30 cellular contexts compared by ENCODE assay signal in genomic region chr1:116408193-116408592, GRCh38.
"Had no signal": no experiment of that assay in that cellular context is flagged by ENCODE, and none has a peak within 500 bp of the region (broad histone marks: within the 10 kb centered on the region; RNA-seq: fewer than 3 reads in every experiment).

No MANE protein-coding gene starts in this region.

- H3K36me3 ChIP-seq: ovary, prostate gland had no signal

- H3K4me1 Mint-ChIP-seq: stimulated activated memory B cell treated with anti-CD40 and anti-IgM and Interleukin-4, amounts not matched to agents 10 μg/mL and 1 μg/mL and 100 μg/mL, for 72 hours had no signal

- H3K27ac ChIP-seq: coronary artery, esophagus muscularis mucosa, foreskin keratinocyte, ovary, prostate gland, sigmoid colon, tibial artery, VCaP had no signal

- FAIRE-seq: endothelial cell of umbilical vein, small intestine, TTC549 had no signal

- H3K9me3 Mint-ChIP-seq: activated CD4-positive, alpha-beta memory T cell treated with anti-CD3 and anti-CD28 coated beads for 36 hours; activated CD4-positive, alpha-beta T cell treated with anti-CD3 and anti-CD28 coated beads, Interleukin-2, amount 10 ng/mL, durations not matched to agents 24 days and 14 days; activated naive CD4-positive, alpha-beta T cell treated with anti-CD3 and anti-CD28 coated beads, Interleukin-2, amount 50 U/mL, for 72 hours; activated T-cell treated with anti-CD3 and anti-CD28 coated beads, Interleukin-2, amount 50 U/mL, for 72 hours; effector memory CD8-positive, alpha-beta T cell; mesothelial cell of epicardium; naive thymus-derived CD4-positive, alpha-beta T cell; stimulated activated memory B cell treated with anti-CD40 and anti-IgM and Interleukin-4, amounts not matched to agents 10 μg/mL and 1 μg/mL and 100 μg/mL, for 72 hours; T-helper 1 cell treated with Interleukin-12 subunit alpha and Interleukin-12 subunit beta and Interleukin-4 antibody, amounts not matched to agents 30 μg/mL and 1 μg/mL, for 36 hours had no signal

- H3K4me3 ChIP-seq: adrenal gland, body of pancreas, coronary artery, esophagus muscularis mucosa, ovary, prostate gland, sigmoid colon, suprapubic skin, tibial artery had no signal

- H3K27ac Mint-ChIP-seq: activated CD4-positive, alpha-beta memory T cell treated with anti-CD3 and anti-CD28 coated beads for 36 hours; activated CD4-positive, alpha-beta T cell treated with anti-CD3 and anti-CD28 coated beads, Interleukin-2, amount 10 ng/mL, durations not matched to agents 24 days and 14 days; activated T-cell treated with anti-CD3 and anti-CD28 coated beads, Interleukin-2, amount 50 U/mL, for 72 hours; mesothelial cell of epicardium; T-helper 1 cell treated with Interleukin-12 subunit alpha and Interleukin-12 subunit beta and Interleukin-4 antibody, amounts not matched to agents 30 μg/mL and 1 μg/mL, for 36 hours had no signal

- H3K27me3 ChIP-seq: adrenal gland, body of pancreas, esophagus muscularis mucosa, foreskin keratinocyte, ovary, sigmoid colon, suprapubic skin, tibial artery had no signal

- H3K4me3 Mint-ChIP-seq: activated CD4-positive, alpha-beta memory T cell treated with anti-CD3 and anti-CD28 coated beads for 36 hours; activated CD4-positive, alpha-beta T cell treated with anti-CD3 and anti-CD28 coated beads, Interleukin-2, amount 10 ng/mL, durations not matched to agents 24 days and 14 days; activated T-cell treated with anti-CD3 and anti-CD28 coated beads, Interleukin-2, amount 50 U/mL, for 72 hours; effector memory CD8-positive, alpha-beta T cell; mesothelial cell of epicardium; naive thymus-derived CD4-positive, alpha-beta T cell; stimulated activated memory B cell treated with anti-CD40 and anti-IgM and Interleukin-4, amounts not matched to agents 10 μg/mL and 1 μg/mL and 100 μg/mL, for 72 hours; T-helper 1 cell treated with Interleukin-12 subunit alpha and Interleukin-12 subunit beta and Interleukin-4 antibody, amounts not matched to agents 30 μg/mL and 1 μg/mL, for 36 hours had no signal

- H3K27me3 Mint-ChIP-seq: activated CD4-positive, alpha-beta memory T cell treated with anti-CD3 and anti-CD28 coated beads for 36 hours; activated CD4-positive, alpha-beta T cell treated with anti-CD3 and anti-CD28 coated beads, Interleukin-2, amount 10 ng/mL, durations not matched to agents 24 days and 14 days; effector memory CD8-positive, alpha-beta T cell; naive thymus-derived CD4-positive, alpha-beta T cell; stimulated activated memory B cell treated with anti-CD40 and anti-IgM and Interleukin-4, amounts not matched to agents 10 μg/mL and 1 μg/mL and 100 μg/mL, for 72 hours had no signal

- H3K9me3 ChIP-seq: adrenal gland, body of pancreas, esophagus muscularis mucosa, ovary, prostate gland, sigmoid colon, suprapubic skin, tibial artery had no signal

- H3K4me1 ChIP-seq: adrenal gland, prostate gland, sigmoid colon, tibial artery had no signal

- ATAC-seq: activated naive CD4-positive, alpha-beta T cell treated with anti-CD3 and anti-CD28 coated beads, Interleukin-2, amount 50 U/mL, for 72 hours; activated T-cell treated with anti-CD3 and anti-CD28 coated beads, Interleukin-2, amount 50 U/mL, for 72 hours; body of pancreas; effector memory CD8-positive, alpha-beta T cell; foreskin keratinocyte; left ventricle myocardium superior; naive thymus-derived CD4-positive, alpha-beta T cell; stimulated activated memory B cell treated with anti-CD40 and anti-IgM and Interleukin-4, amounts not matched to agents 10 μg/mL and 1 μg/mL and 100 μg/mL, for 72 hours had no signal

- DNase-seq: activated CD4-positive, alpha-beta memory T cell treated with anti-CD3 and anti-CD28 coated beads for 36 hours; activated CD4-positive, alpha-beta T cell treated with anti-CD3 and anti-CD28 coated beads, Interleukin-2, amount 10 ng/mL, durations not matched to agents 24 days and 14 days; activated naive CD4-positive, alpha-beta T cell; activated T-cell treated with anti-CD3 and anti-CD28 coated beads, Interleukin-2, amount 50 U/mL, for 72 hours; adrenal gland; aorta; body of pancreas; effector memory CD8-positive, alpha-beta T cell; foreskin keratinocyte; left ventricle myocardium superior; naive thymus-derived CD4-positive, alpha-beta T cell; ovary; sigmoid colon; small intestine; stimulated activated CD4-positive, alpha-beta T cell treated with anti-CD3 and anti-CD28 coated beads, Interleukin-1b, Interleukin-23, amount 100 ng/mL, for 48 hours; stimulated activated CD4-positive, alpha-beta T cell treated with anti-CD3 and anti-CD28 coated beads, Interleukin-4, amount 100 ng/mL, for 4 hours; stimulated activated CD8-positive, alpha-beta memory T cell treated with anti-CD3 and anti-CD28 coated beads, Interleukin-4, amount 100 ng/mL, for 48 hours; T-helper 9 cell had no signal
